1 cellular context compared by ENCODE assay signal in genomic region chr1:154418062-154418897, GRCh38.
TF ChIP-seq lines count a peak whose summit lies in the region.

No MANE protein-coding gene starts in this region.

TF ChIP-seq in HEK293, 187 proteins besides CTCF, POLR2A, EP300 and RAD21 (continued from another document and continues in another):
- 0 out of 2 replicates have a peak, but pooled peaks have one; percentile 20 for TF ChIP-seq ZBTB10 (tag by site-specific recombination; IDR thresholded peaks at IDR 0.05)
- TF ChIP-seq ZSCAN23 (tag by site-specific recombination; IDR thresholded peaks at IDR 0.05) = 0 out of 2 replicates have a peak, but pooled peaks have one; percentile 43
- 0 out of 2 replicates have a peak, but pooled peaks have one; percentile 17 for TF ChIP-seq ZNF24 (tag by site-specific recombination; IDR thresholded peaks at IDR 0.05)
- peak; percentile 75 for TF ChIP-seq ZNF629 (tag by site-specific recombination; IDR thresholded peaks at IDR 0.05)
- TF ChIP-seq ZFP41 (tag by site-specific recombination; IDR thresholded peaks at IDR 0.05; ENCODE audit: borderline replicate concordance) = no peak
- peak; percentile 60; the same call in 1 of the 2 replicates for TF ChIP-seq TRIM28 (IDR thresholded peaks at IDR 0.05; ENCODE audit: borderline replicate concordance, low read length)
- TF ChIP-seq ZNF114 (tag by site-specific recombination; IDR thresholded peaks at IDR 0.05) = no peak
- TF ChIP-seq ZNF785 (tag by site-specific recombination; IDR thresholded peaks at IDR 0.05) = no peak
- TF ChIP-seq ZIC2 (tag by site-specific recombination; IDR thresholded peaks at IDR 0.05) = no peak
- peak; percentile 62 for TF ChIP-seq ZBTB20 (tag by site-specific recombination; IDR thresholded peaks at IDR 0.05)
- TF ChIP-seq ZNF776 (tag by site-specific recombination; IDR thresholded peaks at IDR 0.05; ENCODE audit: borderline replicate concordance) = no peak
- TF ChIP-seq EGR2 (tag by site-specific recombination; IDR thresholded peaks at IDR 0.05; ENCODE audit: low read depth) = peak; percentile 56
- no peak; the same call in 1 of the 2 replicates for TF ChIP-seq ZNF600 (tag by site-specific recombination; IDR thresholded peaks at IDR 0.05)
- no peak for TF ChIP-seq MYNN (tag by site-specific recombination; IDR thresholded peaks at IDR 0.05; ENCODE audit: borderline replicate concordance)
- peak; percentile 90 for TF ChIP-seq ZXDB (tag by site-specific recombination; IDR thresholded peaks at IDR 0.05)
- no peak for TF ChIP-seq ZNF362 (tag by site-specific recombination; IDR thresholded peaks at IDR 0.05)
- TF ChIP-seq ZSCAN18 (tag by site-specific recombination; IDR thresholded peaks at IDR 0.05) = no peak
- 0 out of 2 replicates have a peak, but pooled peaks have one; percentile 24 for TF ChIP-seq HIC1 (tag by site-specific recombination; IDR thresholded peaks at IDR 0.05)
- TF ChIP-seq INSM2 (tag by site-specific recombination; IDR thresholded peaks at IDR 0.05) = peak; percentile 66; the same call in 1 of the 2 replicates
- no peak for TF ChIP-seq ZNF37A (tag by site-specific recombination; IDR thresholded peaks at IDR 0.05)
- TF ChIP-seq ZNF140 (tag by site-specific recombination; IDR thresholded peaks at IDR 0.05) = no peak
- TF ChIP-seq PRDM4 (tag by site-specific recombination; IDR thresholded peaks at IDR 0.05) = no peak
- TF ChIP-seq ZBTB21 (tag by site-specific recombination; IDR thresholded peaks at IDR 0.05) = no peak
- TF ChIP-seq ZNF837 (tag by site-specific recombination; IDR thresholded peaks at IDR 0.05) = no peak
- TF ChIP-seq KLF10 (tag by site-specific recombination; IDR thresholded peaks at IDR 0.05) = 0 out of 2 replicates have a peak, but pooled peaks have one; percentile 59
- no peak; the same call in 1 of the 2 replicates for TF ChIP-seq ZNF449 (tag by site-specific recombination; IDR thresholded peaks at IDR 0.05)
- TF ChIP-seq ZNF660 (tag by site-specific recombination; IDR thresholded peaks at IDR 0.05) = no peak
- 0 out of 2 replicates have a peak, but pooled peaks have one; percentile 47 for TF ChIP-seq SCRT2 (tag by site-specific recombination; IDR thresholded peaks at IDR 0.05)
- TF ChIP-seq BCL11B (tag by site-specific recombination; IDR thresholded peaks at IDR 0.05; ENCODE audit: low read depth) = no peak
- no peak for TF ChIP-seq ZNF791 (tag by site-specific recombination; IDR thresholded peaks at IDR 0.05)
- TF ChIP-seq ZNF394 (tag by site-specific recombination; IDR thresholded peaks at IDR 0.05; ENCODE audit: borderline replicate concordance) = peak; percentile 40; the same call in 1 of the 2 replicates
- no peak for TF ChIP-seq ZNF350 (tag by site-specific recombination; IDR thresholded peaks at IDR 0.05)
- no peak for TF ChIP-seq ZBTB26 (tag by site-specific recombination; optimal IDR thresholded peaks at IDR 0.05)
- TF ChIP-seq ZNF768 (tag by site-specific recombination; IDR thresholded peaks at IDR 0.05) = no peak
- TF ChIP-seq ZNF354C (tag by site-specific recombination; IDR thresholded peaks at IDR 0.05; ENCODE audit: borderline replicate concordance, low read depth) = no peak
- peak; percentile 94 for TF ChIP-seq WT1 (tag by site-specific recombination; IDR thresholded peaks at IDR 0.05)
- no peak for TF ChIP-seq ZNF18 (tag by site-specific recombination; IDR thresholded peaks at IDR 0.05)
- no peak for TF ChIP-seq ZNF214 (tag by site-specific recombination; IDR thresholded peaks at IDR 0.05; ENCODE audit: borderline replicate concordance)
- TF ChIP-seq SP3 (tag by site-specific recombination; IDR thresholded peaks at IDR 0.05) = peak; percentile 65
- TF ChIP-seq ZNF561 (tag by site-specific recombination; IDR thresholded peaks at IDR 0.05; ENCODE audit: borderline replicate concordance) = 0 out of 2 replicates have a peak, but pooled peaks have one; percentile 20
- no peak for TF ChIP-seq ZNF426 (tag by site-specific recombination; IDR thresholded peaks at IDR 0.05)
- peak; percentile 13; the same call in 1 of the 2 replicates for TF ChIP-seq ZBTB17 (tag by site-specific recombination; IDR thresholded peaks at IDR 0.05)
- TF ChIP-seq KLF17 (tag by site-specific recombination; IDR thresholded peaks at IDR 0.05) = peak; percentile 94
- no peak for TF ChIP-seq ZNF623 (tag by site-specific recombination; IDR thresholded peaks at IDR 0.05)
- TF ChIP-seq OSR2 (tag by site-specific recombination; IDR thresholded peaks at IDR 0.05) = peak; percentile 47; the same call in 1 of the 2 replicates
